ENCODE assay signal across 8 cellular contexts in genomic region chr15:31200735-31201151, GRCh38.
DNase-seq lines count a peak whose midpoint lies in the region; ATAC-seq and TF ChIP-seq lines count a peak whose summit lies in the region.

No MANE protein-coding gene starts in this region.

- peaks cover 5% of the 10 kb centered on the region; the same call in 1 of the 2 replicates for H4K20me1 ChIP-seq in DND-41 (ENCODE audit: insufficient read depth, low read length)

- no peak overlapping the region for H2AFZ ChIP-seq in DND-41 (ENCODE audit: low read depth, low read length)

- H3K27ac ChIP-seq in DND-41 (ENCODE audit: low read length) = no peak overlapping the region
- no peak overlapping the region for H3K27ac ChIP-seq in gastroesophageal sphincter
- no peak overlapping the region for H3K27ac ChIP-seq in psoas muscle

- intact Hi-C loops in psoas muscle (cut with DNase I) = loop anchor here (5.0 kb wide), 3 partner anchors 232 to 287 kb away; no protein-coding TSS in a partner anchor

- H3K4me1 ChIP-seq in DND-41 (ENCODE audit: insufficient read depth, low read length) (peaks cover 22% of the 10 kb centered on the region), gastroesophageal sphincter (no peaks in the 10 kb centered on the region), psoas muscle (no peaks in the 10 kb centered on the region)

- DNase-seq in DND-41 (no peak), NOMO-1 (lab: John Stamatoyannopoulos, UW; ENCODE audit: unreplicated experiment in 2 of 2) (peak; percentile 29 to 33), psoas muscle (peak; percentile 65 to 81)
- DNase-seq in activated T-helper 9 cell treated with anti-CD3 and anti-CD28 coated beads, Interleukin-2, amount 50 U/mL, for 16 hours (ENCODE audit: low read depth) = peak; percentile 36

- peak; percentile 38 for TF ChIP-seq CTCF in DND-41 (IDR thresholded peaks at IDR 0.05; ENCODE audit: borderline replicate concordance, extremely low read depth, low read length, poor library complexity, severe bottlenecking)
- TF ChIP-seq CTCF in gastroesophageal sphincter (IDR thresholded peaks at IDR 0.05) = peak in 3 of 4 experiments; percentile 51 to 70 (median 67)
- peak; percentile 47 for TF ChIP-seq CTCF in psoas muscle (IDR thresholded peaks at IDR 0.05)

- no peak for ATAC-seq in DND-41 (ENCODE audit: insufficient read depth, low read depth)
- ATAC-seq in gastroesophageal sphincter = peak; percentile 77
- peak; percentile 72 to 98 (median 94) for ATAC-seq in psoas muscle
- no peak for ATAC-seq in HG03432 (IDR thresholded peaks at IDR 0.05; ENCODE audit: unreplicated experiment)
- ATAC-seq in HG03571 (IDR thresholded peaks at IDR 0.05; ENCODE audit: unreplicated experiment) = no peak
- ATAC-seq in HG02623 (IDR thresholded peaks at IDR 0.05; ENCODE audit: unreplicated experiment) = no peak

- H3K79me2 ChIP-seq in DND-41 (ENCODE audit: insufficient read depth, low read length) = no peaks in the 10 kb centered on the region

- H3K36me3 ChIP-seq in DND-41 (ENCODE audit: insufficient read depth, low read length) = no peaks in the 10 kb centered on the region
- H3K36me3 ChIP-seq in gastroesophageal sphincter = no peaks in the 10 kb centered on the region
- no peaks in the 10 kb centered on the region for H3K36me3 ChIP-seq in psoas muscle (ENCODE audit: insufficient read depth in 1 of 2, low read depth in 1 of 2)

- H3K4me2 ChIP-seq in DND-41 (ENCODE audit: insufficient read depth, low read length) = no peak overlapping the region

- TF ChIP-seq EP300 in gastroesophageal sphincter (IDR thresholded peaks at IDR 0.05) = no peak

- 27 to 40% methylated on average over 2 to 3 of the region's 16 CpGs for WGBS in gastroesophageal sphincter (ENCODE audit: low coverage in 1 of 2), 2 donors
- 56 to 63% (median 59%) methylated on average over 16 of the region's 16 CpGs for WGBS in psoas muscle, 3 donors

- H3K4me3 ChIP-seq in DND-41 (ENCODE audit: low read depth in 1 of 2, low read length in 2 of 2) (no peak overlapping the region), gastroesophageal sphincter (no peak overlapping the region), psoas muscle (no peak overlapping the region)

- no peaks in the 10 kb centered on the region for H3K27me3 ChIP-seq in DND-41 (ENCODE audit: insufficient read depth, low read length, poor library complexity)
- peaks cover 14% of the 10 kb centered on the region for H3K27me3 ChIP-seq in gastroesophageal sphincter
- no peaks in the 10 kb centered on the region for H3K27me3 ChIP-seq in psoas muscle (ENCODE audit: insufficient read depth in 3 of 3, low read length in 2 of 3)

- no peak for TF ChIP-seq POLR2A in gastroesophageal sphincter (IDR thresholded peaks at IDR 0.05)

- H3K9ac ChIP-seq in DND-41 (ENCODE audit: low read depth, low read length) = no peak overlapping the region

- no peaks in the 10 kb centered on the region for H3K9me3 ChIP-seq in DND-41 (ENCODE audit: insufficient read depth, low read length, severe bottlenecking)
- no peaks in the 10 kb centered on the region for H3K9me3 ChIP-seq in gastroesophageal sphincter
- H3K9me3 ChIP-seq in psoas muscle = no peaks in the 10 kb centered on the region

Comparison
In these comparisons a context has a peak if more than half of its experiments do, and no peak if none do; other contexts are left out.
1. ATAC-seq: peak in gastroesophageal sphincter (single experiment) and psoas muscle (4 of 4); none in DND-41 (single experiment), HG03432 (single experiment), HG03571 (single experiment) and HG02623 (single experiment).
2. Peak in every context shown above with its lines, with median percentiles within 50 percentile points of each other: CTCF ChIP-seq.